Comparison of ENCODE assay signal across 19 cellular contexts in genomic region chr5:9766581-9766980, GRCh38.
DNase-seq lines count a peak whose midpoint lies in the region; ATAC-seq and TF ChIP-seq lines count a peak whose summit lies in the region.
"Had no signal": no experiment of that assay in that cellular context is flagged by ENCODE, and none has a peak within 500 bp of the region (broad histone marks: within the 10 kb centered on the region; RNA-seq: fewer than 3 reads in every experiment).

No MANE protein-coding gene starts in this region.

- peaks cover 4% of the 10 kb centered on the region for H3K27me3 ChIP-seq in foreskin keratinocyte

- no peaks in the 10 kb centered on the region for H3K36me3 Mint-ChIP-seq in HFFc6 (ENCODE audit: low read depth)
- no peaks in the 10 kb centered on the region for H3K36me3 Mint-ChIP-seq in activated T-helper 17 cell treated with anti-CD3 and anti-CD28 coated beads, Interleukin-2, amount 50 U/mL, for 72 hours (ENCODE audit: low read depth)
- no peaks in the 10 kb centered on the region for H3K36me3 Mint-ChIP-seq in activated naive CD4-positive, alpha-beta T cell treated with anti-CD3 and anti-CD28 coated beads, Interleukin-2, amount 50 U/mL, for 72 hours
- H3K36me3 Mint-ChIP-seq: stimulated activated effector memory CD8-positive, alpha-beta T cell treated with anti-CD3 and anti-CD28 coated beads, Interleukin-12 subunit alpha, Interleukin-12 subunit beta, amount 100 ng/mL, for 72 hours had no signal

- H3K4me3 Mint-ChIP-seq in HFFc6, result no peak overlapping the region
- H3K4me3 Mint-ChIP-seq in activated T-helper 17 cell treated with anti-CD3 and anti-CD28 coated beads, Interleukin-2, amount 50 U/mL, for 72 hours, result no peak overlapping the region
- H3K4me3 Mint-ChIP-seq: activated CD8-positive, alpha-beta T cell treated with anti-CD3 and anti-CD28 coated beads for 36 hours; activated T-helper 1 cell treated with anti-CD3 and anti-CD28 coated beads, Interleukin-12 subunit alpha, Interleukin-12 subunit beta, Interleukin-2, Interleukin-4 antibody, amounts not matched to agents 30 ng/mL and 10 ng/mL and 1 ng/mL, durations not matched to agents 14 hours and 24 hours and 36 hours; stimulated activated effector memory CD8-positive, alpha-beta T cell treated with anti-CD3 and anti-CD28 coated beads, Interleukin-12 subunit alpha, Interleukin-12 subunit beta, amount 100 ng/mL, for 72 hours had no signal

- ATAC-seq in activated T-helper 17 cell treated with anti-CD3 and anti-CD28 coated beads, Interleukin-2, amount 50 U/mL, for 72 hours (replicated peaks), result peak; percentile 21
- peak; percentile 79 for ATAC-seq in foreskin keratinocyte
- ATAC-seq in activated naive CD4-positive, alpha-beta T cell treated with anti-CD3 and anti-CD28 coated beads, Interleukin-2, amount 50 U/mL, for 72 hours, result no peak
- ATAC-seq: activated CD8-positive, alpha-beta T cell treated with anti-CD3 and anti-CD28 coated beads for 36 hours; left lobe of liver; stimulated activated effector memory CD8-positive, alpha-beta T cell treated with anti-CD3 and anti-CD28 coated beads, Interleukin-12 subunit alpha, Interleukin-12 subunit beta, amount 100 ng/mL, for 72 hours had no signal

- H3K27ac Mint-ChIP-seq in HFFc6, result peak overlapping the region; percentile 48
- no peak overlapping the region for H3K27ac Mint-ChIP-seq in activated T-helper 17 cell treated with anti-CD3 and anti-CD28 coated beads, Interleukin-2, amount 50 U/mL, for 72 hours
- no peak overlapping the region for H3K27ac Mint-ChIP-seq in activated naive CD4-positive, alpha-beta T cell treated with anti-CD3 and anti-CD28 coated beads, Interleukin-2, amount 50 U/mL, for 72 hours
- H3K27ac Mint-ChIP-seq: activated CD8-positive, alpha-beta T cell treated with anti-CD3 and anti-CD28 coated beads for 36 hours; activated T-helper 1 cell treated with anti-CD3 and anti-CD28 coated beads, Interleukin-12 subunit alpha, Interleukin-12 subunit beta, Interleukin-2, Interleukin-4 antibody, amounts not matched to agents 30 ng/mL and 10 ng/mL and 1 ng/mL, durations not matched to agents 14 hours and 24 hours and 36 hours; stimulated activated effector memory CD8-positive, alpha-beta T cell treated with anti-CD3 and anti-CD28 coated beads, Interleukin-12 subunit alpha, Interleukin-12 subunit beta, amount 100 ng/mL, for 72 hours had no signal

- H3K27ac ChIP-seq in foreskin keratinocyte, result no peak overlapping the region
- H3K27ac ChIP-seq: HL-60 had no signal

- DNase-seq in AG08396 (ENCODE audit: low spot score), result peak; percentile 58
- DNase-seq in HFFc6, result peak; percentile 76
- peak; percentile 30 to 53 for DNase-seq in foreskin keratinocyte
- DNase-seq in activated CD8-positive, alpha-beta memory T cell treated with anti-CD3 and anti-CD28 coated beads, Interleukin-2, amount 50 U/mL, for 48 hours, result no peak
- no peak for DNase-seq in NCI-H128 (lab: John Stamatoyannopoulos, UW; ENCODE audit: unreplicated experiment)
- no peak for DNase-seq in medulla oblongata (ENCODE audit: extremely low spot score)
- DNase-seq in activated naive CD4-positive, alpha-beta T cell treated with anti-CD3 and anti-CD28 coated beads, Interleukin-2, amount 50 U/mL, for 72 hours (ENCODE audit: low spot score in 2 of 2), result no peak
- DNase-seq: activated CD8-positive, alpha-beta T cell treated with anti-CD3 and anti-CD28 coated beads for 36 hours; amniotic stem cell; COR-L47; cortex of kidney; Kasumi-1; NCI-H146; NCI-H446 had no signal

- TF ChIP-seq CTCF in HFFc6 (IDR thresholded peaks at IDR 0.05), result peak; percentile 66
- TF ChIP-seq CTCF in foreskin keratinocyte (conservative IDR thresholded peaks at IDR 0.05), result peak; percentile 15

- H3K4me1 ChIP-seq in foreskin keratinocyte, result no peaks in the 10 kb centered on the region

- H3K27me3 Mint-ChIP-seq in HFFc6 (ENCODE audit: insufficient read depth), result no peaks in the 10 kb centered on the region
- no peaks in the 10 kb centered on the region for H3K27me3 Mint-ChIP-seq in activated T-helper 17 cell treated with anti-CD3 and anti-CD28 coated beads, Interleukin-2, amount 50 U/mL, for 72 hours
- H3K27me3 Mint-ChIP-seq: activated CD8-positive, alpha-beta T cell treated with anti-CD3 and anti-CD28 coated beads for 36 hours had no signal

- H3K9me3 Mint-ChIP-seq in HFFc6, result no peaks in the 10 kb centered on the region
- peaks cover 18% of the 10 kb centered on the region for H3K9me3 Mint-ChIP-seq in activated T-helper 17 cell treated with anti-CD3 and anti-CD28 coated beads, Interleukin-2, amount 50 U/mL, for 72 hours
- H3K9me3 Mint-ChIP-seq in activated naive CD4-positive, alpha-beta T cell treated with anti-CD3 and anti-CD28 coated beads, Interleukin-2, amount 50 U/mL, for 72 hours, result peaks cover 9 to 18% of the 10 kb centered on the region in 2 donors

- H3K4me1 Mint-ChIP-seq in HFFc6 (ENCODE audit: low read depth), result peaks cover 52% of the 10 kb centered on the region
- H3K4me1 Mint-ChIP-seq in activated T-helper 17 cell treated with anti-CD3 and anti-CD28 coated beads, Interleukin-2, amount 50 U/mL, for 72 hours, result no peaks in the 10 kb centered on the region
- H3K4me1 Mint-ChIP-seq: stimulated activated effector memory CD8-positive, alpha-beta T cell treated with anti-CD3 and anti-CD28 coated beads, Interleukin-12 subunit alpha, Interleukin-12 subunit beta, amount 100 ng/mL, for 72 hours had no signal

Comparison
In these comparisons a context has a peak if more than half of its experiments do, and no peak if none do; other contexts are left out.
1. DNase-seq: peak in AG08396 (single experiment), HFFc6 (single experiment) and foreskin keratinocyte (2 of 2); none in activated CD8-positive, alpha-beta memory T cell treated with anti-CD3 and anti-CD28 coated beads, Interleukin-2, amount 50 U/mL, for 48 hours (single experiment), NCI-H128 (single experiment), medulla oblongata (single experiment) and activated naive CD4-positive, alpha-beta T cell treated with anti-CD3 and anti-CD28 coated beads, Interleukin-2, amount 50 U/mL, for 72 hours (0 of 2).
2. ATAC-seq: peak in activated T-helper 17 cell treated with anti-CD3 and anti-CD28 coated beads, Interleukin-2, amount 50 U/mL, for 72 hours (single experiment) and foreskin keratinocyte (single experiment); none in activated naive CD4-positive, alpha-beta T cell treated with anti-CD3 and anti-CD28 coated beads, Interleukin-2, amount 50 U/mL, for 72 hours (0 of 2).